Comparison of ENCODE assay signal across 14 cellular contexts in the genomic region with DNA sequence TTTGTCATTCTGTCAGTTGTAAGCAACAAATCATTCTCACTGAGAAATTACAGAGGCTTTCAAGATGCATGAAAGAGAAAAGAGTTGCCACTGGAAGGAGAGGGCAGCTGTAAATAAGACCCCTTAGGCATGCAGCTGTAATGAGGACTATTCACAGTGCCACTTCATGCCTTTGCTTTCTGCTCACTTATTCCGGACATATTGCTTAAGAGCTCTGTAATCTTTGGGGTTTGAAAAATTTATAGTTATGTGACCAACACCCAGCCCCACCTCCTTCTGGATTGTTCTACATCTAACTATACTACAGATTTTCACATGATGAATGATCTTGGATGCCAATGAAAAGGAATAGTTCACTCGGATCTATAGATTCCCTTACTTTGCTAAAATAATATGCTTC.
DNase-seq lines count a peak whose midpoint lies in the region; ATAC-seq and TF ChIP-seq lines count a peak whose summit lies in the region.
"Had no signal": no experiment of that assay in that cellular context is flagged by ENCODE, and none has a peak within 500 bp of the region (broad histone marks: within the 10 kb centered on the region; RNA-seq: fewer than 3 reads in every experiment).

No MANE protein-coding gene starts in this region.

- no peaks in the 10 kb centered on the region for H3K9me3 ChIP-seq in Karpas-422 (ENCODE audit: low read length)
- H3K9me3 ChIP-seq in sigmoid colon = no peaks in the 10 kb centered on the region
- H3K9me3 ChIP-seq: Peyer's patch had no signal

- H3K4me3 ChIP-seq in Karpas-422 (ENCODE audit: low read length) (no peak overlapping the region), sigmoid colon (no peak overlapping the region)
- H3K4me3 ChIP-seq: Peyer's patch had no signal

- H3K4me1 Mint-ChIP-seq in brain = peaks cover 60% of the 10 kb centered on the region
- peaks cover 63% of the 10 kb centered on the region for H3K4me1 Mint-ChIP-seq in mesothelial cell of epicardium
- H3K4me1 Mint-ChIP-seq in type B pancreatic cell (ENCODE audit: unreplicated experiment) = peaks cover 43% of the 10 kb centered on the region

- no peak overlapping the region for H3K4me2 ChIP-seq in Karpas-422 (ENCODE audit: low read depth, low read length, poor library complexity, severe bottlenecking)

- H3K9ac ChIP-seq in Karpas-422 (ENCODE audit: low read length) = no peak overlapping the region

- TF ChIP-seq POLR2A in sigmoid colon (IDR thresholded peaks at IDR 0.05) = no peak

- H2AFZ ChIP-seq in Karpas-422 (ENCODE audit: low read length) = no peak overlapping the region

- intact Hi-C loops in sigmoid colon (cut with DNase I) = no loop called here

- no peak for TF ChIP-seq EP300 in sigmoid colon (IDR thresholded peaks at IDR 0.05)

- DNase-seq in GM03348 (ENCODE audit: low spot score) (peak; percentile 17), mesothelial cell of epicardium (ENCODE audit: low spot score in 2 of 2, unreplicated experiment in 2 of 2) (no peak), type B pancreatic cell (ENCODE audit: extremely low spot score, unreplicated experiment) (no peak), Karpas-422 (no peak), sigmoid colon (no peak)
- DNase-seq: ACHN, GOT3, KBM-7, NCI-H1092, NCI-H82, Peyer's patch, SHP77 had no signal

- no peaks in the 10 kb centered on the region for H4K20me1 ChIP-seq in Karpas-422 (ENCODE audit: insufficient read depth, low read depth, low read length)

- H3K27me3 ChIP-seq in Karpas-422 (ENCODE audit: low read length) = 0 out of 2 replicates have a peak, but pooled peaks cover 4% of the 10 kb centered on the region
- no peaks in the 10 kb centered on the region for H3K27me3 ChIP-seq in sigmoid colon
- H3K27me3 ChIP-seq: Peyer's patch had no signal

- WGBS in sigmoid colon, 2 donors = 65 to 81% methylated on average over 2 of the region's 2 CpGs

- no peaks in the 10 kb centered on the region for H3K79me2 ChIP-seq in Karpas-422 (ENCODE audit: low read length)

- TF ChIP-seq CTCF in brain (conservative IDR thresholded peaks at IDR 0.05) (no peak), mesothelial cell of epicardium (IDR thresholded peaks at IDR 0.05; ENCODE audit: unreplicated experiment) (no peak), type B pancreatic cell (conservative IDR thresholded peaks at IDR 0.05) (no peak), sigmoid colon (IDR thresholded peaks at IDR 0.05) (no peak)

- no peak overlapping the region for H3K4me3 Mint-ChIP-seq in brain
- no peak overlapping the region for H3K4me3 Mint-ChIP-seq in mesothelial cell of epicardium
- H3K4me3 Mint-ChIP-seq in type B pancreatic cell = peak overlapping the region; percentile 6

- H3K27me3 Mint-ChIP-seq in brain = no peaks in the 10 kb centered on the region
- H3K27me3 Mint-ChIP-seq in mesothelial cell of epicardium (ENCODE audit: low read depth) = no peaks in the 10 kb centered on the region
- H3K27me3 Mint-ChIP-seq in type B pancreatic cell = no peaks in the 10 kb centered on the region

- H3K9me3 Mint-ChIP-seq in brain = peaks cover 0 to 3% (median 0%) of the 10 kb centered on the region in 5 experiments
- peaks cover 3% of the 10 kb centered on the region for H3K9me3 Mint-ChIP-seq in mesothelial cell of epicardium
- H3K9me3 Mint-ChIP-seq in type B pancreatic cell = no peaks in the 10 kb centered on the region

- H3K36me3 ChIP-seq in Karpas-422 (ENCODE audit: insufficient read depth, low read length) (no peaks in the 10 kb centered on the region), sigmoid colon (no peaks in the 10 kb centered on the region)
- H3K36me3 ChIP-seq: Peyer's patch had no signal

- H3K27ac ChIP-seq in Karpas-422 (ENCODE audit: low read length) (no peak overlapping the region), sigmoid colon (no peak overlapping the region)
- H3K27ac ChIP-seq: Peyer's patch had no signal

- ATAC-seq in GM18861 (IDR thresholded peaks at IDR 0.05; ENCODE audit: unreplicated experiment) = no peak

- H3K4me1 ChIP-seq in Karpas-422 (ENCODE audit: low read length) (peaks cover 6% of the 10 kb centered on the region; the same call in 1 of the 2 replicates), sigmoid colon (peaks cover 0 to 12% (median 8%) of the 10 kb centered on the region in 4 donors)
- H3K4me1 ChIP-seq: Peyer's patch had no signal

- H3K9me2 ChIP-seq in Karpas-422 (replicated peaks; ENCODE audit: insufficient read depth, low read length) = no peaks in the 10 kb centered on the region

- H3K27ac Mint-ChIP-seq in brain (peak overlapping the region in 3 of 5 experiments; percentile 36 to 82 (median 39)), mesothelial cell of epicardium (peak overlapping the region; percentile 17), type B pancreatic cell (peak overlapping the region; percentile 68)

- H3K36me3 Mint-ChIP-seq in brain (no peaks in the 10 kb centered on the region), mesothelial cell of epicardium (no peaks in the 10 kb centered on the region), type B pancreatic cell (peaks cover 3% of the 10 kb centered on the region)

Comparison
In these comparisons a context has a peak if more than half of its experiments do, and no peak if none do; other contexts are left out.
1. H3K27ac Mint-ChIP-seq: peak in every context shown above with its lines; median percentile 68 in type B pancreatic cell; 39 in brain; 17 in mesothelial cell of epicardium.